Comparison of ENCODE assay signal across 14 cellular contexts in the genomic region with DNA sequence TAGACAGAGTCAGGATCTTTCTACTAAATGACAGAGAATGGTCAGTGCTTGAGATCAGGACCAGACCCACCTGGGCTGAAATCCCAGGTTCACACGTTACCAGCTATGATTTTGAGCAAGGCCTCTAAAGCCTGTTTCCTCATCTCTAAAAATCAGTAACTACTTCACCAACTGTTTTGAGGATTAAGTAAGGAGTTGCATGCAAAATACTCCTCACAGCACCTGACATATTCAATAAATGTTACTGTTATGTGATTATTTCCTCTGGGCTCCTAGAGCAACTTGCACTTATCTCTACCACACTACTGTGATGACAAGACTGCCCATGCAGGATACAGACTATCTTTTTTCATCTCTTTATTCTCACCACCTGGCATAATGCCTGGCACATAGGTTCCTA. TPM values are rescaled to one million over a fixed set of nuclear protein-coding genes. Genes with fewer than 3 reads are reported as not detected.
DNase-seq lines count a peak whose midpoint lies in the region; ATAC-seq and TF ChIP-seq lines count a peak whose summit lies in the region.
"Had no signal": no experiment of that assay in that cellular context is flagged by ENCODE, and none has a peak within 500 bp of the region (broad histone marks: within the 10 kb centered on the region; RNA-seq: fewer than 3 reads in every experiment).

No MANE protein-coding gene starts in this region.

- H3K27ac Mint-ChIP-seq in MCF 10A (ENCODE audit: low read depth, unreplicated experiment) (peak overlapping the region; percentile 1), type B pancreatic cell (no peak overlapping the region)

- no peaks in the 10 kb centered on the region for H3K36me3 ChIP-seq in breast epithelium

- intact Hi-C loops in MCF 10A (cut with micrococcal nuclease): loop anchor here (10.0 kb wide), 1 partner anchor 119 kb away; a partner anchor contains a TSS
- intact Hi-C loops in breast epithelium (cut with DNase I; ENCODE audit: low total_unique reads): no loop called here

- no peaks in the 10 kb centered on the region for H3K27me3 ChIP-seq in breast epithelium

- BruUV-seq in MCF 10A (replicated peaks; lab: Mats Ljungman, UMichigan): no TSS peak

- no peak for TF ChIP-seq CTCF in MCF 10A (IDR thresholded peaks at IDR 0.05; ENCODE audit: unreplicated experiment)
- no peak for TF ChIP-seq CTCF in breast epithelium (IDR thresholded peaks at IDR 0.05)
- TF ChIP-seq CTCF in WI38 (IDR thresholded peaks at IDR 0.05; ENCODE audit: low read depth, low read length): no peak
- no peak for TF ChIP-seq CTCF in fibroblast of villous mesenchyme (IDR thresholded peaks at IDR 0.05; ENCODE audit: insufficient read depth, low read depth, low read length)
- TF ChIP-seq CTCF in type B pancreatic cell (conservative IDR thresholded peaks at IDR 0.05): no peak

- H3K9me3 Mint-ChIP-seq in MCF 10A (ENCODE audit: unreplicated experiment) (no peaks in the 10 kb centered on the region), type B pancreatic cell (no peaks in the 10 kb centered on the region)

- DNase-seq in MCF 10A (ENCODE audit: unreplicated experiment) (no peak), breast epithelium (ENCODE audit: low spot score in 2 of 2) (no peak), fibroblast of villous mesenchyme (ENCODE audit: low read depth) (no peak), type B pancreatic cell (ENCODE audit: extremely low spot score, unreplicated experiment) (no peak), hypothalamus (lab: John Stamatoyannopoulos, UW) (no peak)
- no peak for DNase-seq in stimulated activated CD4-positive, alpha-beta T cell treated with anti-CD3 and anti-CD28 coated beads, Interleukin-1b, Interleukin-23, amount 100 ng/mL, for 48 hours
- DNase-seq: activated CD4-positive, CD25-positive, alpha-beta regulatory T cell; amygdala; MM.1S; stimulated activated CD4-positive, alpha-beta T cell treated with anti-CD3 and anti-CD28 coated beads, Interleukin-15, amount 100 ng/mL, for 24 hours had no signal

- CTCF ChIA-PET in MCF 10A (lab: Yijun Ruan, JAX): no interaction called here

- POLR2A ChIA-PET in MCF 10A (lab: Yijun Ruan, JAX): interaction anchor here (1.2 to 5.9 kb wide), 6 partner anchors 11 to 312 kb away, joined by 4 to 42 read pairs (median 14); a partner anchor contains a TSS

- H3K4me3 ChIP-seq in breast epithelium (no peak overlapping the region), WI38 (ENCODE audit: low read depth, low read length) (peak overlapping the region; percentile 89), fibroblast of villous mesenchyme (ENCODE audit: low read depth, low read length) (peak overlapping the region; percentile 89)
- H3K4me3 ChIP-seq: lung had no signal

- H3K36me3 Mint-ChIP-seq in MCF 10A (ENCODE audit: insufficient read depth, unreplicated experiment) (no peaks in the 10 kb centered on the region), type B pancreatic cell (no peaks in the 10 kb centered on the region)

- no peak for TF ChIP-seq POLR2A in breast epithelium (IDR thresholded peaks at IDR 0.05)

- H3K4me1 Mint-ChIP-seq in MCF 10A (ENCODE audit: insufficient read depth, unreplicated experiment): peaks cover 43% of the 10 kb centered on the region
- H3K4me1 Mint-ChIP-seq in type B pancreatic cell (ENCODE audit: unreplicated experiment): peaks cover 30% of the 10 kb centered on the region

- no peaks in the 10 kb centered on the region for H3K9me3 ChIP-seq in breast epithelium

- H3K27ac ChIP-seq in breast epithelium: no peak overlapping the region
- H3K27ac ChIP-seq: C4-2B had no signal

- ATAC-seq in HG02623 (IDR thresholded peaks at IDR 0.05; ENCODE audit: unreplicated experiment): no peak

- H3K4me3 Mint-ChIP-seq in MCF 10A (ENCODE audit: unreplicated experiment) (no peak overlapping the region), type B pancreatic cell (peak overlapping the region; percentile 35)

- H3K4me1 ChIP-seq in breast epithelium: no peaks in the 10 kb centered on the region

- no peaks in the 10 kb centered on the region for H3K27me3 Mint-ChIP-seq in MCF 10A (ENCODE audit: insufficient read depth, unreplicated experiment)
- H3K27me3 Mint-ChIP-seq in type B pancreatic cell: no peaks in the 10 kb centered on the region

RNA-seq across cellular contexts. Expression of a gene that starts 1.9 kb away (rescaled TPM):
- 6.1 and 10.7 TPM in 2 replicates for total RNA-seq in MCF 10A (2022)
- 10 to 100 TPM; 14.6 to 23.8 (median 17.0) TPM for total RNA-seq in breast epithelium
- total RNA-seq in fibroblast of villous mesenchyme: 29.0 and 35.4 TPM in 2 replicates
- 9.3 and 20.2 TPM in 2 replicates for total RNA-seq in type B pancreatic cell (ENCODE audit: low replicate concordance)

Comparison
In these comparisons a context has a peak if more than half of its experiments do, and no peak if none do; other contexts are left out.
1. H3K4me3 ChIP-seq: peak in WI38 (single experiment) and fibroblast of villous mesenchyme (single experiment); none in breast epithelium (0 of 3).